Comparison of ENCODE assay signal across 8 cellular contexts in the genomic region with DNA sequence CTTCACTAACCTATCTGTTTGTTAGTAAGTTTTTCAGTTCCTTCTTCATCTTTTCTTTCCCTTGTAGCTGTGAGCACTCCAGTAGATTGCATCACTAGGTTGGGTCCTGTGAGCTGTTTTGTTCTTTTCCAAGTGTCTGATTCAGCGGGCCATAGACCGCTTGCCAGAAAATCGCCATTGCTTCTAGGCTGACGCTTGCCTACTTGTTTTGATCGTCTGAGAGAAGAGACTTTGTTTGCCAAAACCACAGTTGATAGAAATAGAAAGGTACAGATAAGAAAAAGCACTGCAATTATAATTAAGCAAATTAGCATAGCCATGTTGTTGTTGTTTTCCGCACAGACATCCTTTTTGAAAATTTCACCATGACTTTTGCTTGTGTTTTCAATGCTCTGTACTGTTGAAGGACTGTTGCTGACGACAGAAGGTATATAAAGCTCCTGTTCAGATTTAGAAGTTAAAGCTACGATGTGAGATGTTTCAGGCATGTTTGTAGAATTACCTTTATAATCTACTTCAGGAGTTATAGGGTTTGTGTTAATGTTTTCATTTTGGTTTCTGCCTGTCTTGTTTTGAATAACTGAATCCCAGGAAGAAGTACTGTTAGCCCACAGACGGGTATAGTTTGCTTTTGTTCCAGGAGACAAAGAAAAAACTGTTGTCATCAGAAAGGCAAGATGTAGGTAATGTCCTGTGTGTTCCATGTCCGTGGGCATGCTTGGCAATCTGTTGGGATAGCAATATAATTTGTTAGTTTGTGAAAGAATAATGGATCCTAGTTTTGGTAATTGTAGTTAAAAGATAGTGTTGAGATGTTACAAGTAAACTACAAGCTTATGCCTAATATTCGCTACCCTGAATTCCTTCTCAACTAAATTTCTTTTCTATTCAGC. TPM values are rescaled to one million over a fixed set of nuclear protein-coding genes. Genes with fewer than 3 reads are reported as not detected.
A peak's percentile ranks its signal among the peaks of the same experiment; 100 is the strongest.
DNase-seq lines count a peak whose midpoint lies in the region; ATAC-seq and TF ChIP-seq lines count a peak whose summit lies in the region.

No MANE protein-coding gene starts in this region.

- in situ Hi-C loops in G401 (cut with HindIII; ENCODE audit: low sequenced_read_pairs): no loop called here

- CTCF ChIA-PET in activated B cell treated with CpG ODN at 0.5 μM for 24 hours (lab: Charles Lee): interaction anchor here (1.5 to 2.3 kb wide), 2 partner anchors 52 to 54 kb away, joined by 4 to 10 read pairs; no protein-coding TSS in a partner anchor
- CTCF ChIA-PET in HEK293T (lab: Yijun Ruan, JAX): no interaction called here

- no peaks in the 10 kb centered on the region for H3K9me3 ChIP-seq in mononuclear cell (ENCODE audit: low read depth, low read length)

- H3K4me3 ChIP-seq in HL-60 (replicated peaks; ENCODE audit: insufficient read depth, low read length) (peak overlapping the region; percentile 19), mononuclear cell (ENCODE audit: low read length) (peak overlapping the region; percentile 63)

- POLR2A ChIA-PET in activated B cell treated with CpG ODN at 0.5 μM for 24 hours (lab: Charles Lee): interaction anchor here (0.5 to 7.5 kb wide), 18 partner anchors 11 to 1840 kb away, joined by 3 to 247 read pairs (median 4); no protein-coding TSS in a partner anchor
- POLR2A ChIA-PET in HEK293T (lab: Yijun Ruan, JAX): no interaction called here

- H3K4me3 Mint-ChIP-seq in activated B cell treated with CpG ODN at 0.5 μM for 24 hours: peak overlapping the region; percentile 84
- peak overlapping the region; percentile 77 for H3K4me3 Mint-ChIP-seq in central memory CD8-positive, alpha-beta T cell

- no peaks in the 10 kb centered on the region for H3K27me3 ChIP-seq in HL-60 (ENCODE audit: insufficient read depth, poor library complexity, severe bottlenecking)
- H3K27me3 ChIP-seq in mononuclear cell (ENCODE audit: insufficient read depth, low read length): no peaks in the 10 kb centered on the region

- H3K27ac ChIP-seq in HL-60 (replicated peaks): peak overlapping the region; percentile 89

- TF ChIP-seq CTCF in HL-60 (IDR thresholded peaks at IDR 0.05; ENCODE audit: insufficient read depth, low read length) (no peak), activated B cell treated with CpG ODN at 0.5 μM for 24 hours (IDR thresholded peaks at IDR 0.05) (no peak)

- H3K4me1 Mint-ChIP-seq in activated B cell treated with CpG ODN at 0.5 μM for 24 hours: peaks cover 59% of the 10 kb centered on the region
- peaks cover 33% of the 10 kb centered on the region for H3K4me1 Mint-ChIP-seq in central memory CD8-positive, alpha-beta T cell

- H3K4me1 ChIP-seq in mononuclear cell (ENCODE audit: insufficient read depth, low read length): peaks cover 38% of the 10 kb centered on the region

- peak overlapping the region; percentile 96 for H3K27ac Mint-ChIP-seq in activated B cell treated with CpG ODN at 0.5 μM for 24 hours
- H3K27ac Mint-ChIP-seq in central memory CD8-positive, alpha-beta T cell (ENCODE audit: low read depth): peak overlapping the region; percentile 92

- peaks cover 3% of the 10 kb centered on the region for H3K9me3 Mint-ChIP-seq in activated B cell treated with CpG ODN at 0.5 μM for 24 hours
- H3K9me3 Mint-ChIP-seq in central memory CD8-positive, alpha-beta T cell: no peaks in the 10 kb centered on the region

- H3K36me3 Mint-ChIP-seq in activated B cell treated with CpG ODN at 0.5 μM for 24 hours (ENCODE audit: low read depth): peaks cover 30% of the 10 kb centered on the region
- H3K36me3 Mint-ChIP-seq in central memory CD8-positive, alpha-beta T cell (ENCODE audit: insufficient read depth): peaks cover 15% of the 10 kb centered on the region

- no peaks in the 10 kb centered on the region for H3K27me3 Mint-ChIP-seq in activated B cell treated with CpG ODN at 0.5 μM for 24 hours
- H3K27me3 Mint-ChIP-seq in central memory CD8-positive, alpha-beta T cell: no peaks in the 10 kb centered on the region

- intact Hi-C loops in activated B cell treated with CpG ODN at 0.5 μM for 24 hours (cut with micrococcal nuclease): loop anchor here (1.0 to 5.0 kb wide), 3 partner anchors 9 to 496 kb away; a partner anchor contains a TSS

- peak; percentile 89 for DNase-seq in G401 (ENCODE audit: low spot score)
- peak; percentile 65 to 78 for DNase-seq in HL-60 (ENCODE audit: low read depth in 1 of 2, low spot score in 1 of 2)
- DNase-seq in activated B cell treated with CpG ODN at 0.5 μM for 24 hours: no peak
- DNase-seq in central memory CD8-positive, alpha-beta T cell (ENCODE audit: low spot score in 2 of 2): peak in 1 of 2 donors; percentile 38
- DNase-seq in superior temporal gyrus (ENCODE audit: extremely low spot score): peak; percentile 96
- no peak for DNase-seq in NCI-H1417 treated with DMSO at 0.1 percent for 48 hours (lab: John Stamatoyannopoulos, UW)
- DNase-seq in HEK293T (ENCODE audit: extremely low spot score): no peak

- peak; percentile 26 for ATAC-seq in activated B cell treated with CpG ODN at 0.5 μM for 24 hours (ENCODE audit: low read depth)
- ATAC-seq in central memory CD8-positive, alpha-beta T cell (replicated peaks; ENCODE audit: extremely low read depth, poor library complexity, severe bottlenecking): peak; percentile 12

TF ChIP-seq in HEK293T, 16 proteins besides CTCF, POLR2A, EP300 and RAD21:
- TF ChIP-seq TARDBP (IDR thresholded peaks at IDR 0.05) (no peak), ZNF384 (IDR thresholded peaks at IDR 0.05) (no peak), HDGF (IDR thresholded peaks at IDR 0.05; ENCODE audit: borderline replicate concordance) (no peak), ELF4 (IDR thresholded peaks at IDR 0.05) (no peak), LEF1 (IDR thresholded peaks at IDR 0.05; ENCODE audit: borderline replicate concordance) (no peak), FOXK2 (IDR thresholded peaks at IDR 0.05) (no peak), L3MBTL2 (conservative IDR thresholded peaks at IDR 0.05) (no peak)
- TF ChIP-seq, protein P1, sequence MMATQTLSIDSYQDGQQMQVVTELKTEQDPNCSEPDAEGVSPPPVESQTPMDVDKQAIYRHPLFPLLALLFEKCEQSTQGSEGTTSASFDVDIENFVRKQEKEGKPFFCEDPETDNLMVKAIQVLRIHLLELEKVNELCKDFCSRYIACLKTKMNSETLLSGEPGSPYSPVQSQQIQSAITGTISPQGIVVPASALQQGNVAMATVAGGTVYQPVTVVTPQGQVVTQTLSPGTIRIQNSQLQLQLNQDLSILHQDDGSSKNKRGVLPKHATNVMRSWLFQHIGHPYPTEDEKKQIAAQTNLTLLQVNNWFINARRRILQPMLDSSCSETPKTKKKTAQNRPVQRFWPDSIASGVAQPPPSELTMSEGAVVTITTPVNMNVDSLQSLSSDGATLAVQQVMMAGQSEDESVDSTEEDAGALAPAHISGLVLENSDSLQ (IDR thresholded peaks at IDR 0.05): no peak
TF ChIP-seq in HEK293T: peak in this region for 0.

RNA-seq across cellular contexts. Expression of a gene that starts 2.9 kb away (rescaled TPM):
- total RNA-seq in G401 (2014; rRNA removed; shearing (Covaris generic)): not detected in 2 replicates
- total RNA-seq in activated B cell treated with CpG ODN at 0.5 μM for 24 hours (46.6 and 52.5 TPM in 2 replicates), mononuclear cell (156 TPM)

RNA-seq across cellular contexts. Expression of a gene that starts 4.7 kb away (rescaled TPM):
- not detected in 2 replicates for total RNA-seq in G401 (2014; rRNA removed; shearing (Covaris generic))
- total RNA-seq in activated B cell treated with CpG ODN at 0.5 μM for 24 hours (104 and 111 TPM in 2 replicates), mononuclear cell (185 TPM)

RNA-seq across cellular contexts. Expression of a gene that starts 21.5 kb away (rescaled TPM):
- total RNA-seq in G401 (2014; rRNA removed; shearing (Covaris generic)): 8.2 TPM in 1 of 2 replicates, not detected in the other
- total RNA-seq in activated B cell treated with CpG ODN at 0.5 μM for 24 hours (0.16 and 0.17 TPM in 2 replicates), mononuclear cell (0.21 TPM)

Comparison
In these comparisons a context has a peak if more than half of its experiments do, and no peak if none do; other contexts are left out.
1. DNase-seq: peak in G401 (single experiment), HL-60 (2 of 2) and superior temporal gyrus (single experiment); none in activated B cell treated with CpG ODN at 0.5 μM for 24 hours (single experiment), NCI-H1417 treated with DMSO at 0.1 percent for 48 hours (single experiment) and HEK293T (single experiment).
2. RNA of a gene that starts 2.9 kb away (total RNA-seq): 156 TPM in mononuclear cell (single experiment) and 46.6 to 52.5 TPM in activated B cell treated with CpG ODN at 0.5 μM for 24 hours; not detected in G401; every median in the first group is over 10 times any median in the second.
3. RNA of a gene that starts 4.7 kb away (total RNA-seq): 185 TPM in mononuclear cell (single experiment) and 104 to 111 TPM in activated B cell treated with CpG ODN at 0.5 μM for 24 hours; not detected in G401; every median in the first group is over 100 times any median in the second.